10 cellular contexts compared by ENCODE assay signal in genomic region chr6:96509281-96509680, GRCh38. TPM values are rescaled to one million over a fixed set of nuclear protein-coding genes. Genes with fewer than 3 reads are reported as not detected.
"Had no signal": no experiment of that assay in that cellular context is flagged by ENCODE, and none has a peak within 500 bp of the region (broad histone marks: within the 10 kb centered on the region; RNA-seq: fewer than 3 reads in every experiment).

No MANE protein-coding gene starts in this region.

- H3K27ac ChIP-seq: HL-60, KMS-11 had no signal

- FAIRE-seq: HTR-8/SVneo had no signal

- ATAC-seq: K562 had no signal

- DNase-seq: IMR-90, KBM-7, KG1 had no signal

- H3K9ac ChIP-seq: KMS-11 had no signal

- H3K4me3 ChIP-seq: K562 had no signal

- H3K4me2 ChIP-seq: KMS-11 had no signal

RNA-seq across cellular contexts. Expression of gene FHL5, which starts 53.6 kb away (rescaled TPM):
- total RNA-seq: HT-29, HT1080, IMR-90, K562 had no signal
- polyA plus RNA-seq: IgD-negative memory B cell, IMR-90, K562 had no signal
